ENCODE assay signal across 9 cellular contexts in genomic region chr15:77507911-77508310, GRCh38.
DNase-seq lines count a peak whose midpoint lies in the region; ATAC-seq and TF ChIP-seq lines count a peak whose summit lies in the region.
"Had no signal": no experiment of that assay in that cellular context is flagged by ENCODE, and none has a peak within 500 bp of the region (broad histone marks: within the 10 kb centered on the region; RNA-seq: fewer than 3 reads in every experiment).

No MANE protein-coding gene starts in this region.

- H3K9me3 ChIP-seq in transverse colon: no peaks in the 10 kb centered on the region

- H3K36me3 Mint-ChIP-seq in mesothelial cell of epicardium (peaks cover 4% of the 10 kb centered on the region), immature natural killer cell (peaks cover 9 to 10% (median 10%) of the 10 kb centered on the region in 3 donors)
- no peaks in the 10 kb centered on the region for H3K36me3 Mint-ChIP-seq in activated T-helper 1 cell treated with anti-CD3 and anti-CD28 coated beads, Interleukin-12 subunit alpha, Interleukin-12 subunit beta, Interleukin-2, Interleukin-4 antibody, amounts not matched to agents 30 ng/mL and 10 ng/mL and 1 ng/mL, durations not matched to agents 14 hours and 24 hours and 36 hours (ENCODE audit: low read depth)

- DNase-seq in NCI-H526 (lab: John Stamatoyannopoulos, UW): peak; percentile 73 to 89
- peak; percentile 53 for DNase-seq in epidermal melanocyte (ENCODE audit: insufficient read length, low spot score)
- no peak for DNase-seq in mesothelial cell of epicardium (ENCODE audit: low spot score in 2 of 2, unreplicated experiment in 2 of 2)
- DNase-seq in transverse colon: no peak
- no peak for DNase-seq in immature natural killer cell
- no peak for DNase-seq in activated effector memory CD4-positive, alpha-beta T cell treated with anti-CD3 and anti-CD28 coated beads, Interleukin-2, amount 50 U/mL, for 16 hours
- no peak for DNase-seq in activated T-helper 1 cell treated with anti-CD3 and anti-CD28 coated beads, Interleukin-12 subunit alpha, Interleukin-12 subunit beta, Interleukin-2, Interleukin-4 antibody, amounts not matched to agents 30 ng/mL and 10 ng/mL and 1 ng/mL, durations not matched to agents 14 hours and 24 hours and 36 hours (ENCODE audit: low spot score)
- DNase-seq: stimulated activated CD4-positive, alpha-beta T cell treated with anti-CD3 and anti-CD28 coated beads, Interleukin-2, amount 100 ng/mL, for 24 hours had no signal

- H3K4me3 Mint-ChIP-seq in mesothelial cell of epicardium: no peak overlapping the region
- no peak overlapping the region for H3K4me3 Mint-ChIP-seq in immature natural killer cell
- H3K4me3 Mint-ChIP-seq in activated T-helper 1 cell treated with anti-CD3 and anti-CD28 coated beads, Interleukin-12 subunit alpha, Interleukin-12 subunit beta, Interleukin-2, Interleukin-4 antibody, amounts not matched to agents 30 ng/mL and 10 ng/mL and 1 ng/mL, durations not matched to agents 14 hours and 24 hours and 36 hours: no peak overlapping the region

- H3K9me3 Mint-ChIP-seq in mesothelial cell of epicardium: no peaks in the 10 kb centered on the region
- no peaks in the 10 kb centered on the region for H3K9me3 Mint-ChIP-seq in immature natural killer cell
- no peaks in the 10 kb centered on the region for H3K9me3 Mint-ChIP-seq in activated T-helper 1 cell treated with anti-CD3 and anti-CD28 coated beads, Interleukin-12 subunit alpha, Interleukin-12 subunit beta, Interleukin-2, Interleukin-4 antibody, amounts not matched to agents 30 ng/mL and 10 ng/mL and 1 ng/mL, durations not matched to agents 14 hours and 24 hours and 36 hours

- H3K4me1 ChIP-seq in transverse colon: peaks cover 4 to 33% (median 29%) of the 10 kb centered on the region in 4 donors

- H3K27ac Mint-ChIP-seq in mesothelial cell of epicardium: peak overlapping the region; percentile 68
- H3K27ac Mint-ChIP-seq in immature natural killer cell: no peak overlapping the region
- no peak overlapping the region for H3K27ac Mint-ChIP-seq in activated T-helper 1 cell treated with anti-CD3 and anti-CD28 coated beads, Interleukin-12 subunit alpha, Interleukin-12 subunit beta, Interleukin-2, Interleukin-4 antibody, amounts not matched to agents 30 ng/mL and 10 ng/mL and 1 ng/mL, durations not matched to agents 14 hours and 24 hours and 36 hours

- H3K4me3 ChIP-seq in transverse colon: no peak overlapping the region

- peaks cover 35% of the 10 kb centered on the region for H3K4me1 Mint-ChIP-seq in mesothelial cell of epicardium
- peaks cover 0 to 6% of the 10 kb centered on the region in 2 donors for H3K4me1 Mint-ChIP-seq in immature natural killer cell
- peaks cover 21% of the 10 kb centered on the region for H3K4me1 Mint-ChIP-seq in activated T-helper 1 cell treated with anti-CD3 and anti-CD28 coated beads, Interleukin-12 subunit alpha, Interleukin-12 subunit beta, Interleukin-2, Interleukin-4 antibody, amounts not matched to agents 30 ng/mL and 10 ng/mL and 1 ng/mL, durations not matched to agents 14 hours and 24 hours and 36 hours (ENCODE audit: low read depth)

- H3K36me3 ChIP-seq in transverse colon: no peaks in the 10 kb centered on the region

- WGBS in transverse colon (ENCODE audit: low coverage in 1 of 2), 2 donors: 43% methylated on average over 6 of the region's 6 CpGs; no CpG with 5 or more reads in 1 of the 2 donors

- TF ChIP-seq EP300 in transverse colon (IDR thresholded peaks at IDR 0.05; ENCODE audit: low read depth): no peak

- H3K27me3 Mint-ChIP-seq in mesothelial cell of epicardium (ENCODE audit: low read depth) (no peaks in the 10 kb centered on the region), immature natural killer cell (ENCODE audit: low read depth in 3 of 3) (peaks cover 0 to 5% (median 2%) of the 10 kb centered on the region in 3 donors)
- peaks cover 2% of the 10 kb centered on the region for H3K27me3 Mint-ChIP-seq in activated T-helper 1 cell treated with anti-CD3 and anti-CD28 coated beads, Interleukin-12 subunit alpha, Interleukin-12 subunit beta, Interleukin-2, Interleukin-4 antibody, amounts not matched to agents 30 ng/mL and 10 ng/mL and 1 ng/mL, durations not matched to agents 14 hours and 24 hours and 36 hours (ENCODE audit: insufficient read depth)

- peak overlapping the region; percentile 47 to 71 (median 54) for H3K27ac ChIP-seq in transverse colon

- H3K27me3 ChIP-seq in transverse colon: no peaks in the 10 kb centered on the region

- intact Hi-C loops in transverse colon (cut with DNase I; ENCODE audit: low total_unique reads): loop anchor here (10.0 kb wide), 1 partner anchor 323 kb away; no protein-coding TSS in a partner anchor
- intact Hi-C loops in activated T-helper 1 cell treated with anti-CD3 and anti-CD28 coated beads, Interleukin-12 subunit alpha, Interleukin-12 subunit beta, Interleukin-2, Interleukin-4 antibody, amounts not matched to agents 30 ng/mL and 10 ng/mL and 1 ng/mL, durations not matched to agents 14 hours and 24 hours and 36 hours (cut with micrococcal nuclease): no loop called here

- TF ChIP-seq CTCF in mesothelial cell of epicardium (IDR thresholded peaks at IDR 0.05; ENCODE audit: unreplicated experiment) (no peak), transverse colon (IDR thresholded peaks at IDR 0.05) (no peak)

- no peak for TF ChIP-seq POLR2A in transverse colon (IDR thresholded peaks at IDR 0.05)

- no peak for ATAC-seq in GM18870 (IDR thresholded peaks at IDR 0.05; ENCODE audit: unreplicated experiment)

- in situ Hi-C loops in transverse colon (cut with MboI; ENCODE audit: low pct_ligation_motif_present in 1 of 4, low pct_unique_long_range_greater_than_20kb in 1 of 4, low sequenced_read_pairs in 3 of 4): no loop called here

Comparison
In these comparisons a context has a peak if more than half of its experiments do, and no peak if none do; other contexts are left out.
1. DNase-seq: peak in NCI-H526 (2 of 2) and epidermal melanocyte (single experiment); none in mesothelial cell of epicardium (0 of 2), transverse colon (single experiment), immature natural killer cell (0 of 3), activated effector memory CD4-positive, alpha-beta T cell treated with anti-CD3 and anti-CD28 coated beads, Interleukin-2, amount 50 U/mL, for 16 hours (single experiment) and activated T-helper 1 cell treated with anti-CD3 and anti-CD28 coated beads, Interleukin-12 subunit alpha, Interleukin-12 subunit beta, Interleukin-2, Interleukin-4 antibody, amounts not matched to agents 30 ng/mL and 10 ng/mL and 1 ng/mL, durations not matched to agents 14 hours and 24 hours and 36 hours (single experiment).